Comparison of ENCODE assay signal across 10 cellular contexts in the genomic region with DNA sequence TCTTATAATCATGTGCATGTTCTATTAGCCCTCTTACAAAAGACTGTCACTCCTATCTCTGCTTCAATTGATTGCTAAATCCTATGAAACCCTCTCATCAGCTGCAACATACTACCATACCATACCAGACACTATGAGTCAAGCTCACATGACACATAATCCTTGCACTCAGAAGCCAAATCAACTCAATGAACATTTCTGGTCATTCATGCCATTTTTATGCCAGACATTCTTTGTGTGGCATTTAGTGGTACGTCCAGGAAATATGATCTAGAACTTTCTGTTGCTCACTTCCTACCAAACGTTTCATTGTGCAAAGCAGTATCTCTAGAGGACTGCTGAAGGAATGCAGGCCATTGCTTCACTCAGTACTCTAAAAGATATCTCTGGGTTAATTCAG.
DNase-seq lines count a peak whose midpoint lies in the region; ATAC-seq and TF ChIP-seq lines count a peak whose summit lies in the region.
"Had no signal": no experiment of that assay in that cellular context is flagged by ENCODE, and none has a peak within 500 bp of the region (broad histone marks: within the 10 kb centered on the region; RNA-seq: fewer than 3 reads in every experiment).

No MANE protein-coding gene starts in this region.

- peak; percentile 57 for ATAC-seq in left lung
- no peak for ATAC-seq in GM21786 (IDR thresholded peaks at IDR 0.05; ENCODE audit: unreplicated experiment)

- DNase-seq in ACHN (peak; percentile 37), astrocyte of the spinal cord (ENCODE audit: low read depth, low spot score) (peak; percentile 73), left lung (no peak), T-helper 9 cell (no peak), NCI-H187 (lab: John Stamatoyannopoulos, UW) (no peak)
- DNase-seq in activated CD4-positive, alpha-beta T cell treated with anti-CD3 and anti-CD28 coated beads, Interleukin-2, amount 50 U/mL, for 1 hour: no peak
- DNase-seq: cerebellar nuclear complex had no signal

- H3K4me1 ChIP-seq in HUES48 (ENCODE audit: control insufficient read depth, insufficient read depth, low read length): peaks cover 9% of the 10 kb centered on the region
- peaks cover 7 to 51% of the 10 kb centered on the region in 2 donors for H3K4me1 ChIP-seq in left lung

- H3K9ac ChIP-seq in HUES48 (ENCODE audit: low read depth, low read length): no peak overlapping the region
- H3K9ac ChIP-seq: KMS-11 had no signal

- peak overlapping the region; percentile 5 for H3K27ac ChIP-seq in HUES48 (ENCODE audit: low read depth, low read length)
- H3K27ac ChIP-seq in left lung: peak overlapping the region in 1 of 2 donors; percentile 24
- H3K27ac ChIP-seq: KMS-11 had no signal

- no peaks in the 10 kb centered on the region for H3K27me3 ChIP-seq in HUES48 (ENCODE audit: control insufficient read depth, insufficient read depth, low read length)
- H3K27me3 ChIP-seq in left lung: no peaks in the 10 kb centered on the region

- in situ Hi-C loops in ACHN (cut with HindIII; ENCODE audit: low pct_ligation_motif_present, low pct_unique_long_range_greater_than_20kb, low sequenced_read_pairs): no loop called here
- in situ Hi-C loops in astrocyte of the spinal cord (cut with HindIII; ENCODE audit: low sequenced_read_pairs): no loop called here

- H3K9me3 ChIP-seq in HUES48 (ENCODE audit: control insufficient read depth, insufficient read depth, low read length) (no peaks in the 10 kb centered on the region), left lung (no peaks in the 10 kb centered on the region)

- no peak for TF ChIP-seq CTCF in astrocyte of the spinal cord (IDR thresholded peaks at IDR 0.05; ENCODE audit: low read depth, low read length)
- no peak for TF ChIP-seq CTCF in left lung (IDR thresholded peaks at IDR 0.05)

- H3K36me3 ChIP-seq in HUES48 (ENCODE audit: control insufficient read depth, insufficient read depth, low read length) (no peaks in the 10 kb centered on the region; the same call in 1 of the 2 replicates), left lung (peaks cover 0 to 16% of the 10 kb centered on the region in 2 donors)

- intact Hi-C loops in left lung (cut with DNase I): no loop called here

- no peak overlapping the region for H3K4me3 ChIP-seq in HUES48 (ENCODE audit: low read depth, low read length)
- H3K4me3 ChIP-seq in astrocyte of the spinal cord (ENCODE audit: low read depth, low read length): no peak overlapping the region
- H3K4me3 ChIP-seq in left lung: no peak overlapping the region

Comparison
In these comparisons a context has a peak if more than half of its experiments do, and no peak if none do; other contexts are left out.
1. DNase-seq: peak in ACHN (single experiment) and astrocyte of the spinal cord (single experiment); none in left lung (0 of 2), T-helper 9 cell (single experiment), activated CD4-positive, alpha-beta T cell treated with anti-CD3 and anti-CD28 coated beads, Interleukin-2, amount 50 U/mL, for 1 hour (single experiment) and NCI-H187 (0 of 2).